In the genomic region with DNA sequence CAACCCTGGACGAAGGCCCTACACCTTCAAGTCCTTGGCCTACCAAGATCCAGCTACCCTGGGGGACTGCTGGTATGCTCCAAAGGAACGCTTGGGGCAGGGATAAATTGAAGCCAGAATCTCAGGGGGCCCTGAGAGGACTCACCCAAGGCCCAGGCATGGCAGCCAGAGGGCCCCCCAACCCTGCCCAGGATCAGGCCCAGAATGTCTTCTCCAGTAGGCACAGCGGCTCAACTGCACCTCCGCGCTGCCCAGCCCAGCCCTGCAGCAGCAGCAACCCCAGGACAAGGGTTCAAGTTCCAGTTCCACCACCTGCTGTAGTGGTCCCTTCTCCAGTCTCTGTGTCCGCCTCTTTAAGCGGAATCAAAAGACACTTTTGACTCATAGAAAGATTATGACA, we compare ENCODE assay signal across 1 cellular context.
TF ChIP-seq lines count a peak whose summit lies in the region.

No MANE protein-coding gene starts in this region.

TF ChIP-seq in H1, 55 proteins besides CTCF, POLR2A, EP300 and RAD21:
- no peak for TF ChIP-seq CTBP2 (IDR thresholded peaks at IDR 0.05; ENCODE audit: borderline replicate concordance, insufficient read depth, insufficient read length, low read length)
- no peak for TF ChIP-seq HDAC2 (IDR thresholded peaks at IDR 0.05; ENCODE audit: borderline replicate concordance in 1 of 2, low read depth in 2 of 2, low read length in 2 of 2)
- TF ChIP-seq ZNF274 (IDR thresholded peaks at IDR 0.05; ENCODE audit: borderline replicate concordance, extremely low read depth, low read length), result no peak
- TF ChIP-seq TAF7 (optimal IDR thresholded peaks at IDR 0.05; ENCODE audit: borderline replicate concordance, low read depth, low read length), result no peak
- no peak for TF ChIP-seq BRCA1 (IDR thresholded peaks at IDR 0.05; ENCODE audit: low read depth, low read length)
- no peak for TF ChIP-seq NRF1 (IDR thresholded peaks at IDR 0.05; ENCODE audit: low read depth, low read length)
- TF ChIP-seq TCF12 (IDR thresholded peaks at IDR 0.05; ENCODE audit: low read depth, low read length), result no peak
- TF ChIP-seq TAF1 (IDR thresholded peaks at IDR 0.05; ENCODE audit: low read depth, low read length), result no peak
- TF ChIP-seq SAP30 (IDR thresholded peaks at IDR 0.05; ENCODE audit: insufficient read depth, insufficient replicate concordance, low read length), result no peak
- TF ChIP-seq NANOG (IDR thresholded peaks at IDR 0.05; ENCODE audit: insufficient read depth, low read depth, low read length, poor library complexity, severe bottlenecking), result no peak
- no peak for TF ChIP-seq SIX5 (IDR thresholded peaks at IDR 0.05; ENCODE audit: low read depth, low read length)
- no peak for TF ChIP-seq RBBP5 (IDR thresholded peaks at IDR 0.05; ENCODE audit: borderline replicate concordance, low read depth, low read length)
- no peak for TF ChIP-seq BCL11A (IDR thresholded peaks at IDR 0.05; ENCODE audit: low read depth in 2 of 2, low read length in 2 of 2)
- TF ChIP-seq JUND (IDR thresholded peaks at IDR 0.05; ENCODE audit: low read length), result no peak
- TF ChIP-seq TEAD4 (IDR thresholded peaks at IDR 0.05; ENCODE audit: low read depth, low read length), result no peak
- no peak for TF ChIP-seq GABPA (IDR thresholded peaks at IDR 0.05; ENCODE audit: borderline replicate concordance, insufficient read depth, low read length)
- TF ChIP-seq SP4 (IDR thresholded peaks at IDR 0.05; ENCODE audit: low read length), result no peak
